Comparison of ENCODE assay signal across 8 cellular contexts in genomic region chr7:6385909-6386560, GRCh38. TPM values are rescaled to one million over a fixed set of nuclear protein-coding genes. Genes with fewer than 3 reads are reported as not detected.
DNase-seq lines count a peak whose midpoint lies in the region; ATAC-seq, FAIRE-seq and TF ChIP-seq lines count a peak whose summit lies in the region.

No MANE protein-coding gene starts in this region.

- H3K27ac ChIP-seq in A673 (ENCODE audit: low read depth, low read length, poor library complexity, severe bottlenecking) (peak overlapping the region; percentile 63), mammary epithelial cell (ENCODE audit: insufficient read depth, low read depth, low read length) (peak overlapping the region; percentile 92)

- H3K9me3 ChIP-seq in A673 (ENCODE audit: low read depth, low read length, poor library complexity, severe bottlenecking) (no peaks in the 10 kb centered on the region), mammary epithelial cell (replicated peaks; ENCODE audit: insufficient read depth, low read length) (no peaks in the 10 kb centered on the region)

- H3K4me3 ChIP-seq in A673 (ENCODE audit: low read depth, low read length, poor library complexity, severe bottlenecking) (no peak overlapping the region), mammary epithelial cell (replicated peaks in 1 of 3; ENCODE audit: insufficient read depth in 1 of 3, low read depth in 2 of 3, low read length in 3 of 3) (no peak overlapping the region)

- in situ Hi-C loops in mammary epithelial cell (cut with MboI; ENCODE audit: low sequenced_read_pairs in 2 of 2): no loop called here

- H3K79me2 ChIP-seq in mammary epithelial cell (ENCODE audit: insufficient read depth, low read length): peaks cover 99% of the 10 kb centered on the region

- POLR2A ChIA-PET in A673 (lab: Charles Lee; ENCODE audit: low non-redundant PET): no interaction called here

- no peak overlapping the region for H2AFZ ChIP-seq in mammary epithelial cell (ENCODE audit: low read depth, low read length)

- peak overlapping the region; percentile 59 for H3K4me2 ChIP-seq in mammary epithelial cell (ENCODE audit: insufficient read depth, low read depth, low read length)

- no peak for ATAC-seq in natural killer cell
- ATAC-seq in GM21576 (IDR thresholded peaks at IDR 0.05; ENCODE audit: unreplicated experiment): no peak
- no peak for ATAC-seq in HG03439 (IDR thresholded peaks at IDR 0.05; ENCODE audit: unreplicated experiment)

- peaks cover 21% of the 10 kb centered on the region for H4K20me1 ChIP-seq in mammary epithelial cell (ENCODE audit: insufficient read depth, low read length)

- peaks cover 23% of the 10 kb centered on the region for H3K36me3 ChIP-seq in A673 (ENCODE audit: insufficient read depth, low read length, poor library complexity, severe bottlenecking)
- peaks cover 9% of the 10 kb centered on the region for H3K36me3 ChIP-seq in mammary epithelial cell (ENCODE audit: insufficient read depth, low read length)

- H3K27ac Mint-ChIP-seq in natural killer cell: peak overlapping the region; percentile 72 to 82

- peaks cover 37% of the 10 kb centered on the region for H3K4me1 ChIP-seq in A673 (ENCODE audit: insufficient read depth, low read length, poor library complexity, severe bottlenecking)
- H3K4me1 ChIP-seq in mammary epithelial cell (ENCODE audit: insufficient read depth, low read length): peaks cover 27% of the 10 kb centered on the region

- DNase-seq in A673 (ENCODE audit: low spot score) (no peak), NCI-H1105 (lab: John Stamatoyannopoulos, UW) (peak; percentile 16), mammary epithelial cell (no peak), natural killer cell (no peak), GM19239 (ENCODE audit: insufficient read length, low spot score) (no peak)
- DNase-seq in effector CD4-positive, alpha-beta T cell: no peak

- intact Hi-C loops in A673 (cut with micrococcal nuclease; ENCODE audit: unreplicated experiment): no loop called here
- intact Hi-C loops in mammary epithelial cell (cut with micrococcal nuclease): loop anchor here (2.0 kb wide), 1 partner anchor 13 kb away; no protein-coding TSS in a partner anchor
- intact Hi-C loops in natural killer cell (cut with micrococcal nuclease): no loop called here

- H3K27me3 Mint-ChIP-seq in natural killer cell (ENCODE audit: low read depth in 2 of 2): no peaks in the 10 kb centered on the region

- no peak overlapping the region for H3K4me3 Mint-ChIP-seq in natural killer cell

- WGBS in mammary epithelial cell (ENCODE audit: low coverage, missing lambda C conversion rate): 55% methylated on average over 3 of the region's 4 CpGs

- H3K27me3 ChIP-seq in A673 (replicated peaks; ENCODE audit: insufficient read depth, low read depth, low read length, poor library complexity) (no peaks in the 10 kb centered on the region), mammary epithelial cell (ENCODE audit: insufficient read depth, low read length) (no peaks in the 10 kb centered on the region)

- CTCF ChIA-PET in A673 (lab: Charles Lee): no interaction called here
- CTCF ChIA-PET in mammary epithelial cell (lab: Charles Lee; ENCODE audit: low non-redundant PET): no interaction called here

- peaks cover 47 to 53% of the 10 kb centered on the region in 2 donors for H3K4me1 Mint-ChIP-seq in natural killer cell

- FAIRE-seq in GM19239 (lab: Jason Lieb, UNC): no peak

- BruUV-seq in A673 (replicated peaks; lab: Mats Ljungman, UMichigan) (no TSS peak), mammary epithelial cell (replicated peaks; lab: Mats Ljungman, UMichigan) (no TSS peak)

- no peak for TF ChIP-seq CTCF in A673 (conservative IDR thresholded peaks at IDR 0.05; ENCODE audit: low read depth, low read length)
- TF ChIP-seq CTCF in mammary epithelial cell (conservative IDR thresholded peaks at IDR 0.05 in 1 of 2, IDR thresholded peaks at IDR 0.05 in 1 of 2; ENCODE audit: extremely low read depth in 1 of 2, insufficient read depth in 1 of 2, low read depth in 1 of 2, low read length in 2 of 2): no peak
- no peak for TF ChIP-seq CTCF in natural killer cell (IDR thresholded peaks at IDR 0.05)

- H3K9ac ChIP-seq in mammary epithelial cell (ENCODE audit: insufficient read depth, low read length): peak overlapping the region; percentile 51

- dilution Hi-C loops in mammary epithelial cell (cut with HindIII; ENCODE audit: low sequenced_read_pairs): loop anchor here (10.0 kb wide), 1 partner anchor 59 kb away; the partner anchor contains the start of gene DAGLB

- no peaks in the 10 kb centered on the region for H3K9me3 Mint-ChIP-seq in natural killer cell

- H3K36me3 Mint-ChIP-seq in natural killer cell: no peaks in the 10 kb centered on the region

RNA-seq across cellular contexts. Expression of gene RAC1, which starts 11.7 kb away (rescaled TPM):
- total RNA-seq in A673 (2021): 295 and 296 TPM in 2 replicates
- 100 to 1,000 TPM in 1 of 2 donors, 10 to 100 TPM in 1; 78.9 to 341 TPM for total RNA-seq in mammary epithelial cell
- polyA plus RNA-seq in mammary epithelial cell: 475 TPM
- polyA minus RNA-seq in mammary epithelial cell: 221 TPM
- total RNA-seq in natural killer cell: 100 to 1,000 TPM; 101 to 122 (median 112) TPM

RNA-seq across cellular contexts. Expression of gene FAM220A, which starts 37.3 kb away (rescaled TPM):
- total RNA-seq in A673 (2021) (18.5 and 23.4 TPM in 2 replicates), mammary epithelial cell (10 to 100 TPM; 15.2 to 17.0 TPM), natural killer cell (10 to 100 TPM in 1 of 3 donors, 1 to 10 TPM in 2; 5.6 to 10.1 (median 6.8) TPM)
- polyA plus RNA-seq in mammary epithelial cell: 10.1 TPM
- 24.7 TPM for polyA minus RNA-seq in mammary epithelial cell
